14 cellular contexts compared by ENCODE assay signal in the genomic region with DNA sequence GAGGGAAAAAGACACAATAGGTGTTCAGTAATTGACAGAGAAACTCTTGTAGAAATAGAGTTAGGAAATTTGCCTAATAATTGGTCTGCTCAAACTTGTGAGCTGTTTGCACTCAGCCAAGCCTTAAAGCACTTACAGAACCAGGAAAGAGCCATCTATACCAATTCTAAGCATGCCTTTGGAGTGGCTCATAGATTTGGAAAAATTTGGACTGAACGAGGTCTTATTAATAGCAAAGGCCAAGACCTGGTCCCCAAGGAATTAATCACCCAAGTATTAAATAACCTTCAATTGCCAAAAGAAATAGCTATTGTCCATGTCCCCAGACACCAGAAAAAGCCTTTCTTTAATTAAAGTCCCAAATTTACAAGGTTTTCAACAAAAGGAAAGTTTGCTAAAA.
DNase-seq lines count a peak whose midpoint lies in the region; ATAC-seq and TF ChIP-seq lines count a peak whose summit lies in the region.
"Had no signal": no experiment of that assay in that cellular context is flagged by ENCODE, and none has a peak within 500 bp of the region (broad histone marks: within the 10 kb centered on the region; RNA-seq: fewer than 3 reads in every experiment).

No MANE protein-coding gene starts in this region.

- H3K4me1 ChIP-seq in ascending aorta (peaks cover 0 to 13% of the 10 kb centered on the region in 2 donors), tibial artery (peaks cover 0 to 15% (median 3%) of the 10 kb centered on the region in 4 donors), aorta (ENCODE audit: control insufficient read depth in 1 of 2, insufficient read depth in 2 of 2, low read length in 2 of 2) (no peaks in the 10 kb centered on the region)
- H3K4me1 ChIP-seq: BE2C had no signal

- TF ChIP-seq CTCF in ascending aorta (IDR thresholded peaks at IDR 0.05) (no peak), tibial artery (IDR thresholded peaks at IDR 0.05) (no peak)

- H3K9me3 ChIP-seq in ascending aorta (peaks cover 0 to 6% of the 10 kb centered on the region in 2 donors), tibial artery (peaks cover 0 to 4% (median 3%) of the 10 kb centered on the region in 3 donors), aorta (ENCODE audit: control insufficient read depth, low read length) (no peaks in the 10 kb centered on the region)
- H3K9me3 ChIP-seq: BE2C, HAP-1 had no signal

- H3K4me3 ChIP-seq in ascending aorta (no peak overlapping the region), tibial artery (no peak overlapping the region), aorta (ENCODE audit: low read length in 2 of 2) (no peak overlapping the region)
- H3K4me3 ChIP-seq: HAP-1 had no signal

- H3K27me3 ChIP-seq in ascending aorta (no peaks in the 10 kb centered on the region), tibial artery (no peaks in the 10 kb centered on the region), aorta (ENCODE audit: control insufficient read depth in 1 of 2, insufficient read depth in 2 of 2, low read length in 1 of 2) (no peaks in the 10 kb centered on the region)
- H3K27me3 ChIP-seq: BE2C had no signal

- H3K27ac ChIP-seq in ascending aorta = peak overlapping the region; percentile 0 to 53
- H3K27ac ChIP-seq in tibial artery = peak overlapping the region; percentile 27 to 43
- H3K27ac ChIP-seq in aorta (ENCODE audit: low read depth in 1 of 2, low read length in 2 of 2) = no peak overlapping the region
- H3K27ac ChIP-seq: C4-2B had no signal

- peaks cover 0 to 3% of the 10 kb centered on the region in 2 donors for H3K36me3 ChIP-seq in ascending aorta
- H3K36me3 ChIP-seq in tibial artery = peaks cover 0 to 6% (median 3%) of the 10 kb centered on the region in 3 donors
- no peaks in the 10 kb centered on the region for H3K36me3 ChIP-seq in aorta (ENCODE audit: control insufficient read depth in 1 of 2, insufficient read depth in 2 of 2, low read length in 1 of 2)
- H3K36me3 ChIP-seq: BE2C, HAP-1 had no signal

- intact Hi-C loops in ascending aorta (cut with DNase I) = no loop called here
- intact Hi-C loops in tibial artery (cut with DNase I; ENCODE audit: low total_unique reads) = no loop called here
- intact Hi-C loops in aorta (cut with DNase I) = no loop called here

- no peak for ATAC-seq in GM19035 (IDR thresholded peaks at IDR 0.05; ENCODE audit: unreplicated experiment)
- ATAC-seq in GM18867 (IDR thresholded peaks at IDR 0.05; ENCODE audit: unreplicated experiment) = no peak
- no peak for ATAC-seq in aorta (ENCODE audit: low FRiP score)

- 3 to 6% methylated on average over 1 of the region's 1 CpG for WGBS in aorta, 2 donors

- peak; percentile 31 for DNase-seq in GM04503 (ENCODE audit: low read depth)
- no peak for DNase-seq in ascending aorta (ENCODE audit: low spot score in 2 of 2)
- peak; percentile 8 for DNase-seq in fibroblast of peridontal ligament (ENCODE audit: extremely low read depth)
- DNase-seq in tibial artery = no peak
- no peak for DNase-seq in aorta
- DNase-seq: BE2C; CD4-positive, alpha-beta memory T cell; DMS153; DMS79 treated with DMSO at 0.1 percent for 48 hours; GDM1 had no signal

Comparison
In these comparisons a context has a peak if more than half of its experiments do, and no peak if none do; other contexts are left out.
1. DNase-seq: peak in GM04503 (single experiment) and fibroblast of peridontal ligament (single experiment); none in ascending aorta (0 of 2), tibial artery (0 of 2) and aorta (0 of 2).
2. H3K27ac ChIP-seq: peak in ascending aorta (2 of 2) and tibial artery (2 of 2); none in aorta (0 of 2).